1 cellular context compared by ENCODE assay signal in genomic region chr3:71524688-71525087, GRCh38.
TF ChIP-seq lines count a peak whose summit lies in the region.

No MANE protein-coding gene starts in this region.

TF ChIP-seq in IMR-90, 13 proteins besides CTCF, POLR2A, EP300 and RAD21 (continued from another document):
- TF ChIP-seq ELK1 (IDR thresholded peaks at IDR 0.05; ENCODE audit: borderline replicate concordance, low read depth, low read length): no peak
- no peak for TF ChIP-seq CEBPB (IDR thresholded peaks at IDR 0.05; ENCODE audit: low read depth, low read length)
- no peak for TF ChIP-seq RCOR1 (IDR thresholded peaks at IDR 0.05; ENCODE audit: insufficient replicate concordance, low read length)
- TF ChIP-seq BHLHE40 (IDR thresholded peaks at IDR 0.05; ENCODE audit: low read depth, low read length): no peak
- no peak for TF ChIP-seq RFX5 (IDR thresholded peaks at IDR 0.05; ENCODE audit: low read depth, low read length)
- TF ChIP-seq CHD1 (IDR thresholded peaks at IDR 0.05; ENCODE audit: low read depth, low read length): no peak
- no peak for TF ChIP-seq MXI1 (IDR thresholded peaks at IDR 0.05; ENCODE audit: borderline replicate concordance, low read depth, low read length)
- TF ChIP-seq FOS (IDR thresholded peaks at IDR 0.05; ENCODE audit: low read depth, low read length): no peak
- TF ChIP-seq SMC3 (IDR thresholded peaks at IDR 0.05; ENCODE audit: low read depth, low read length): no peak
